Comparison of ENCODE assay signal across 23 cellular contexts in genomic region chr12:53193953-53194716, GRCh38. TPM values are rescaled to one million over a fixed set of nuclear protein-coding genes. Genes with fewer than 3 reads are reported as not detected.
DNase-seq lines count a peak whose midpoint lies in the region; ATAC-seq, FAIRE-seq and TF ChIP-seq lines count a peak whose summit lies in the region.
"Had no signal": no experiment of that assay in that cellular context is flagged by ENCODE, and none has a peak within 500 bp of the region (broad histone marks: within the 10 kb centered on the region; RNA-seq: fewer than 3 reads in every experiment).

No MANE protein-coding gene starts in this region.

- no peak overlapping the region for H2AFZ ChIP-seq in HepG2 (ENCODE audit: low read length)

- TF ChIP-seq POLR2A in HepG2 (IDR thresholded peaks at IDR 0.05; ENCODE audit: insufficient read depth in 1 of 2, low read depth in 2 of 2, low read length in 2 of 2) (no peak; a peak in 1 of 4 replicates), right lobe of liver (IDR thresholded peaks at IDR 0.05) (no peak), GM12892 (IDR thresholded peaks at IDR 0.05; ENCODE audit: low read depth, low read length) (no peak)

- H3K4me1 ChIP-seq in HepG2 (ENCODE audit: insufficient read depth, low read length) (peaks cover 37% of the 10 kb centered on the region), right lobe of liver (peaks cover 0 to 19% (median 4%) of the 10 kb centered on the region in 4 donors)

- H3K4me3 ChIP-seq in HepG2 (replicated peaks in 1 of 3; ENCODE audit: insufficient read depth in 1 of 3, low read depth in 2 of 3, low read length in 3 of 3) (no peak overlapping the region), right lobe of liver (no peak overlapping the region)
- H3K4me3 ChIP-seq: heart right ventricle, skin epidermis, upper lobe of right lung had no signal

- ATAC-seq in HepG2 (peak; percentile 23), right lobe of liver (no peak)
- ATAC-seq: HCT116, heart right ventricle, SK-N-SH treated with all-trans-retinoic acid at 6 μM for 48 hours, upper lobe of right lung had no signal

- POLR2A ChIA-PET in HepG2 (lab: Yijun Ruan, JAX): interaction anchor here (1.0 to 1.6 kb wide), 5 partner anchors 11 to 115 kb away, joined by 3 to 5 read pairs (median 4); partner anchors contain the start of genes PFDN5 and SPRYD3

- H4K20me1 ChIP-seq in HepG2 (ENCODE audit: insufficient read depth, low read length): peaks cover 3% of the 10 kb centered on the region; the same call in 1 of the 2 replicates

- FAIRE-seq in HepG2 (lab: Jason Lieb, UNC) (no peak), urothelium cell line (lab: Jason Lieb, UNC) (peak; percentile 59), GM12892 (lab: Jason Lieb, UNC) (no peak)
- FAIRE-seq: GM19239 had no signal

- H3K79me2 ChIP-seq in HepG2 (ENCODE audit: insufficient read depth, low read length): no peaks in the 10 kb centered on the region

- no peaks in the 10 kb centered on the region; a peak in 2 of 5 replicates for H3K36me3 ChIP-seq in HepG2 (replicated peaks in 1 of 2; ENCODE audit: control insufficient read depth in 1 of 2, insufficient read depth in 2 of 2, low read length in 2 of 2)
- peaks cover 0 to 3% (median 0%) of the 10 kb centered on the region in 4 donors for H3K36me3 ChIP-seq in right lobe of liver
- H3K36me3 ChIP-seq: upper lobe of right lung had no signal

- CTCF ChIA-PET in HepG2 (lab: Yijun Ruan, JAX; ENCODE audit: low intra/inter-chr PET ratio, low total read pairs): no interaction called here

- H3K9ac ChIP-seq in HepG2 (ENCODE audit: insufficient read depth, low read depth, low read length): no peak overlapping the region

- DNase-seq in DMS 273 (lab: John Stamatoyannopoulos, UW; ENCODE audit: unreplicated experiment) (peak; percentile 24), DMS 273 treated with DMSO at 0.1 percent for 48 hours (lab: John Stamatoyannopoulos, UW) (no peak), HepG2 (ENCODE audit: low spot score) (peak; percentile 50), right lobe of liver (no peak), urothelium cell line (ENCODE audit: low spot score) (no peak), GM12892 (ENCODE audit: insufficient read length) (no peak), ACHN (no peak)
- DNase-seq in activated naive CD8-positive, alpha-beta T cell treated with anti-CD3 and anti-CD28 coated beads for 36 hours: no peak
- DNase-seq: erythroblast; heart right ventricle; NCI-H1105; NCI-H1930; NCI-H2227 treated with DMSO at 0.1 percent for 48 hours; stimulated activated CD4-positive, alpha-beta T cell treated with anti-CD3 and anti-CD28 coated beads, Interleukin-1b, Interleukin-23, amount 100 ng/mL, for 48 hours; T-helper 9 cell had no signal

- peak overlapping the region; percentile 26; the same call in 1 of the 2 replicates for H3K4me2 ChIP-seq in HepG2 (ENCODE audit: low read depth, low read length)

- no peak for TF ChIP-seq CTCF in HepG2 (CRISPR knock-in tag; IDR thresholded peaks at IDR 0.05)
- no peak for TF ChIP-seq CTCF in right lobe of liver (IDR thresholded peaks at IDR 0.05)

- H3K36me3 Mint-ChIP-seq in activated naive CD8-positive, alpha-beta T cell treated with anti-CD3 and anti-CD28 coated beads for 36 hours: peaks cover 28% of the 10 kb centered on the region

- peaks cover 35% of the 10 kb centered on the region for H3K4me1 Mint-ChIP-seq in activated naive CD8-positive, alpha-beta T cell treated with anti-CD3 and anti-CD28 coated beads for 36 hours

- H3K27ac ChIP-seq in HepG2 (ENCODE audit: extremely low read length, insufficient read depth, low read length): no peak overlapping the region
- H3K27ac ChIP-seq in right lobe of liver: no peak overlapping the region
- H3K27ac ChIP-seq: 22Rv1, heart right ventricle, neutrophil, skin epidermis, upper lobe of right lung had no signal

- H3K9me3 ChIP-seq in HepG2 (ENCODE audit: low read length) (no peaks in the 10 kb centered on the region), right lobe of liver (no peaks in the 10 kb centered on the region)
- H3K9me3 ChIP-seq: heart right ventricle, neutrophil, upper lobe of right lung had no signal

- 0 out of 4 replicates have a peak, but pooled peaks of 1 of the 2 experiments have one; percentile 13 for TF ChIP-seq EP300 in HepG2 (IDR thresholded peaks at IDR 0.05; ENCODE audit: low read depth in 2 of 2, low read length in 2 of 2)
- no peak for TF ChIP-seq EP300 in HepG2 (CRISPR knock-in tag; IDR thresholded peaks at IDR 0.05; ENCODE audit: borderline replicate concordance)

- intact Hi-C loops in HepG2 (cut with micrococcal nuclease; ENCODE audit: unreplicated experiment) (loop anchor here (2.0 kb wide), 1 partner anchor 35 kb away; no protein-coding TSS in a partner anchor), right lobe of liver (cut with DNase I) (loop anchor here (5.0 to 10.0 kb wide), 2 partner anchors 127 to 129 kb away; no protein-coding TSS in a partner anchor)

- no peak overlapping the region for H3K4me3 Mint-ChIP-seq in activated naive CD8-positive, alpha-beta T cell treated with anti-CD3 and anti-CD28 coated beads for 36 hours

- in situ Hi-C loops in HepG2 (cut with HindIII; ENCODE audit: extremely low pct_ligation_motif_present, low pct_unique_long_range_greater_than_20kb) (loop anchor here (5.0 kb wide), 2 partner anchors 37 to 132 kb away; no protein-coding TSS in a partner anchor), ACHN (cut with HindIII; ENCODE audit: low pct_ligation_motif_present, low pct_unique_long_range_greater_than_20kb, low sequenced_read_pairs) (no loop called here)

- TF ChIP-seq RAD21 in HepG2 (CRISPR knock-in tag; IDR thresholded peaks at IDR 0.05): no peak

- H3K27ac Mint-ChIP-seq in activated naive CD8-positive, alpha-beta T cell treated with anti-CD3 and anti-CD28 coated beads for 36 hours: peak overlapping the region; percentile 22

- BruUV-seq in HepG2 (replicated peaks; lab: Mats Ljungman, UMichigan): no TSS peak

- no peaks in the 10 kb centered on the region for H3K9me3 Mint-ChIP-seq in activated naive CD8-positive, alpha-beta T cell treated with anti-CD3 and anti-CD28 coated beads for 36 hours

- H3K27me3 Mint-ChIP-seq in activated naive CD8-positive, alpha-beta T cell treated with anti-CD3 and anti-CD28 coated beads for 36 hours: no peaks in the 10 kb centered on the region

- H3K27me3 ChIP-seq in HepG2 (ENCODE audit: control insufficient read depth in 1 of 2, insufficient read depth in 2 of 2, low read length in 2 of 2) (0 out of 5 replicates have a peak, but pooled peaks cover 0 to 1% of the 10 kb centered on the region in 2 experiments), right lobe of liver (no peaks in the 10 kb centered on the region)
- H3K27me3 ChIP-seq: heart right ventricle, upper lobe of right lung had no signal

- WGBS in HepG2 (ENCODE audit: low lambda C conversion rate): 68% methylated on average over 11 of the region's 11 CpGs
- 72% methylated on average over 6 of the region's 11 CpGs for WGBS in right lobe of liver (ENCODE audit: insufficient coverage, low coverage, low lambda C conversion rate, missing lambda C conversion rate)

RNA-seq across cellular contexts. Expression of gene ITGB7, which starts 12.9 kb away (rescaled TPM):
- total RNA-seq in HepG2 (2016; rRNA removed; fragmentation: Illumina TruSeq; extraction: Trizol) (0.13 and 0.18 TPM in 2 replicates), right lobe of liver (1 to 10 TPM; 2.9 to 8.0 (median 3.9) TPM)
- total RNA-seq in HepG2 (2016; cell fraction: cytosol; rRNA removed; fragmentation: Illumina TruSeq; extraction: Trizol; ENCODE audit: low read depth): not detected in 2 replicates
- 0.32 TPM in 1 of 2 replicates, not detected in the other for total RNA-seq in HepG2 (2016; cell fraction: insoluble cytoplasmic fraction; rRNA removed; fragmentation: Illumina TruSeq; extraction: Trizol)
- total RNA-seq in HepG2 (2016; cell fraction: membrane; rRNA removed; fragmentation: Illumina TruSeq; extraction: Trizol): not detected in 2 replicates
- total RNA-seq in HepG2 (2016; cell fraction: nucleus; rRNA removed; fragmentation: Illumina TruSeq; extraction: Trizol): not detected in 2 replicates
- 0.14 and 0.16 TPM in 2 replicates for polyA plus RNA-seq in HepG2 (2011; rRNA removed)
- polyA plus RNA-seq in HepG2 (2011; cell fraction: cytosol; rRNA removed): 0.09 and 0.13 TPM in 2 replicates
- 0.39 and 0.40 TPM in 2 replicates for polyA plus RNA-seq in HepG2 (2011; cell fraction: nucleus; rRNA removed)
- polyA plus RNA-seq in HepG2 (2012): 0.20 and 0.30 TPM in 2 replicates
- not detected in 2 replicates for polyA plus RNA-seq in HepG2 (2016; cell fraction: cytosol; fragmentation: Illumina TruSeq; extraction: Trizol; ENCODE audit: low read depth)
- 0.33 TPM in 1 of 2 replicates, not detected in the other for polyA plus RNA-seq in HepG2 (2016; cell fraction: insoluble cytoplasmic fraction; fragmentation: Illumina TruSeq; extraction: Trizol; ENCODE audit: low read depth)
- not detected in 2 replicates for polyA plus RNA-seq in HepG2 (2016; cell fraction: membrane; fragmentation: Illumina TruSeq; extraction: Trizol; ENCODE audit: low read depth)
- polyA plus RNA-seq in HepG2 (2016; cell fraction: nucleus; fragmentation: Illumina TruSeq; extraction: Trizol; ENCODE audit: insufficient read depth, low read depth): 0.20 TPM in 1 of 2 replicates, not detected in the other
- 0.40 and 2.6 TPM in 2 replicates for polyA minus RNA-seq in HepG2 (2011; rRNA and poly(A)+ RNA removed; ENCODE audit: low replicate concordance)
- not detected in 2 replicates for polyA minus RNA-seq in HepG2 (2011; cell fraction: cytosol; rRNA and poly(A)+ RNA removed)
- polyA minus RNA-seq in HepG2 (2011; cell fraction: nucleus; rRNA and poly(A)+ RNA removed): not detected in 2 replicates
- 100 to 1,000 TPM; 102 to 105 TPM for total RNA-seq in activated naive CD8-positive, alpha-beta T cell treated with anti-CD3 and anti-CD28 coated beads for 36 hours
- 103 TPM for polyA plus RNA-seq in GM12892 (2012; ENCODE audit: missing spikeins)
- total RNA-seq: fibroblast of villous mesenchyme had no signal

RNA-seq across cellular contexts. Expression of gene CSAD, which starts 13.4 kb away (rescaled TPM):
- 2.7 and 7.2 TPM in 2 replicates for total RNA-seq in HepG2 (2016; rRNA removed; fragmentation: Illumina TruSeq; extraction: Trizol)
- 3.9 and 6.0 TPM in 2 replicates for total RNA-seq in HepG2 (2016; cell fraction: cytosol; rRNA removed; fragmentation: Illumina TruSeq; extraction: Trizol; ENCODE audit: low read depth)
- 1.3 and 7.7 TPM in 2 replicates for total RNA-seq in HepG2 (2016; cell fraction: insoluble cytoplasmic fraction; rRNA removed; fragmentation: Illumina TruSeq; extraction: Trizol)
- 2.3 TPM in 2 replicates for total RNA-seq in HepG2 (2016; cell fraction: membrane; rRNA removed; fragmentation: Illumina TruSeq; extraction: Trizol)
- total RNA-seq in HepG2 (2016; cell fraction: nucleus; rRNA removed; fragmentation: Illumina TruSeq; extraction: Trizol): 12.9 and 16.2 TPM in 2 replicates
- polyA plus RNA-seq in HepG2 (2011; rRNA removed): 23.5 and 25.2 TPM in 2 replicates
- 4.3 and 5.6 TPM in 2 replicates for polyA plus RNA-seq in HepG2 (2011; cell fraction: cytosol; rRNA removed)
- 112 and 125 TPM in 2 replicates for polyA plus RNA-seq in HepG2 (2011; cell fraction: nucleus; rRNA removed)
- polyA plus RNA-seq in HepG2 (2012): 10.0 and 10.8 TPM in 2 replicates
- polyA plus RNA-seq in HepG2 (2016; cell fraction: cytosol; fragmentation: Illumina TruSeq; extraction: Trizol; ENCODE audit: low read depth): 0.41 and 0.44 TPM in 2 replicates
- polyA plus RNA-seq in HepG2 (2016; cell fraction: insoluble cytoplasmic fraction; fragmentation: Illumina TruSeq; extraction: Trizol; ENCODE audit: low read depth): 2.9 and 3.3 TPM in 2 replicates
- polyA plus RNA-seq in HepG2 (2016; cell fraction: membrane; fragmentation: Illumina TruSeq; extraction: Trizol; ENCODE audit: low read depth): 1.2 TPM in 2 replicates
- 64.6 and 67.6 TPM in 2 replicates for polyA plus RNA-seq in HepG2 (2016; cell fraction: nucleus; fragmentation: Illumina TruSeq; extraction: Trizol; ENCODE audit: insufficient read depth, low read depth)
- polyA minus RNA-seq in HepG2 (2011; rRNA and poly(A)+ RNA removed; ENCODE audit: low replicate concordance): 12.1 and 29.8 TPM in 2 replicates
- 1.8 and 1.9 TPM in 2 replicates for polyA minus RNA-seq in HepG2 (2011; cell fraction: cytosol; rRNA and poly(A)+ RNA removed)
- polyA minus RNA-seq in HepG2 (2011; cell fraction: nucleus; rRNA and poly(A)+ RNA removed): 20.1 and 26.4 TPM in 2 replicates
- total RNA-seq in right lobe of liver: 10 to 100 TPM; 20.6 to 54.2 (median 37.1) TPM
- 10 to 100 TPM; 11.8 to 11.9 TPM for total RNA-seq in activated naive CD8-positive, alpha-beta T cell treated with anti-CD3 and anti-CD28 coated beads for 36 hours
- polyA plus RNA-seq in GM12892 (2012; ENCODE audit: missing spikeins): 14.2 TPM

RNA-seq across cellular contexts. Expression of gene ZNF740, which starts 13.6 kb away (rescaled TPM):
- total RNA-seq in HepG2 (2016; rRNA removed; fragmentation: Illumina TruSeq; extraction: Trizol) (15.0 and 16.9 TPM in 2 replicates), right lobe of liver (10 to 100 TPM in 5 of 6 experiments, 1 to 10 TPM in 1; 5.5 to 24.4 (median 19.2) TPM)
- total RNA-seq in HepG2 (2016; cell fraction: cytosol; rRNA removed; fragmentation: Illumina TruSeq; extraction: Trizol; ENCODE audit: low read depth): 2.4 and 4.8 TPM in 2 replicates
- total RNA-seq in HepG2 (2016; cell fraction: insoluble cytoplasmic fraction; rRNA removed; fragmentation: Illumina TruSeq; extraction: Trizol): 13.9 and 16.1 TPM in 2 replicates
- 11.3 and 11.8 TPM in 2 replicates for total RNA-seq in HepG2 (2016; cell fraction: membrane; rRNA removed; fragmentation: Illumina TruSeq; extraction: Trizol)
- 20.9 and 23.7 TPM in 2 replicates for total RNA-seq in HepG2 (2016; cell fraction: nucleus; rRNA removed; fragmentation: Illumina TruSeq; extraction: Trizol)
- 19.0 and 22.0 TPM in 2 replicates for polyA plus RNA-seq in HepG2 (2011; rRNA removed)
- polyA plus RNA-seq in HepG2 (2011; cell fraction: cytosol; rRNA removed): 7.2 and 8.9 TPM in 2 replicates
- 49.3 and 50.2 TPM in 2 replicates for polyA plus RNA-seq in HepG2 (2011; cell fraction: nucleus; rRNA removed)
- 15.4 and 16.5 TPM in 2 replicates for polyA plus RNA-seq in HepG2 (2012)
- polyA plus RNA-seq in HepG2 (2016; cell fraction: cytosol; fragmentation: Illumina TruSeq; extraction: Trizol; ENCODE audit: low read depth): 1.4 and 2.0 TPM in 2 replicates
- polyA plus RNA-seq in HepG2 (2016; cell fraction: insoluble cytoplasmic fraction; fragmentation: Illumina TruSeq; extraction: Trizol; ENCODE audit: low read depth): 11.3 and 12.0 TPM in 2 replicates
- 4.1 and 5.8 TPM in 2 replicates for polyA plus RNA-seq in HepG2 (2016; cell fraction: membrane; fragmentation: Illumina TruSeq; extraction: Trizol; ENCODE audit: low read depth)
- 21.2 and 25.1 TPM in 2 replicates for polyA plus RNA-seq in HepG2 (2016; cell fraction: nucleus; fragmentation: Illumina TruSeq; extraction: Trizol; ENCODE audit: insufficient read depth, low read depth)
- 41.0 and 77.8 TPM in 2 replicates for polyA minus RNA-seq in HepG2 (2011; rRNA and poly(A)+ RNA removed; ENCODE audit: low replicate concordance)
- 8.4 and 10.6 TPM in 2 replicates for polyA minus RNA-seq in HepG2 (2011; cell fraction: cytosol; rRNA and poly(A)+ RNA removed)
- 91.4 and 93.6 TPM in 2 replicates for polyA minus RNA-seq in HepG2 (2011; cell fraction: nucleus; rRNA and poly(A)+ RNA removed)
- 10 to 100 TPM; 34.9 to 42.8 TPM for total RNA-seq in activated naive CD8-positive, alpha-beta T cell treated with anti-CD3 and anti-CD28 coated beads for 36 hours
- polyA plus RNA-seq in GM12892 (2012; ENCODE audit: missing spikeins): 13.7 TPM

RNA-seq across cellular contexts. Expression of gene RARG, which starts 37.9 kb away (rescaled TPM):
- total RNA-seq in HepG2 (2016; rRNA removed; fragmentation: Illumina TruSeq; extraction: Trizol): 0.77 and 0.91 TPM in 2 replicates
- total RNA-seq in HepG2 (2016; cell fraction: cytosol; rRNA removed; fragmentation: Illumina TruSeq; extraction: Trizol; ENCODE audit: low read depth): 0.18 and 0.91 TPM in 2 replicates
- total RNA-seq in HepG2 (2016; cell fraction: insoluble cytoplasmic fraction; rRNA removed; fragmentation: Illumina TruSeq; extraction: Trizol): 0.49 and 1.3 TPM in 2 replicates
- total RNA-seq in HepG2 (2016; cell fraction: membrane; rRNA removed; fragmentation: Illumina TruSeq; extraction: Trizol): 0.90 and 1.1 TPM in 2 replicates
- total RNA-seq in HepG2 (2016; cell fraction: nucleus; rRNA removed; fragmentation: Illumina TruSeq; extraction: Trizol): 0.72 and 1.5 TPM in 2 replicates
- polyA plus RNA-seq in HepG2 (2011; rRNA removed): 1.5 and 1.6 TPM in 2 replicates
- 0.87 and 1.9 TPM in 2 replicates for polyA plus RNA-seq in HepG2 (2011; cell fraction: cytosol; rRNA removed)
- polyA plus RNA-seq in HepG2 (2011; cell fraction: nucleus; rRNA removed): 3.2 and 4.1 TPM in 2 replicates
- polyA plus RNA-seq in HepG2 (2012): 0.89 and 0.92 TPM in 2 replicates
- 0.21 and 0.27 TPM in 2 replicates for polyA plus RNA-seq in HepG2 (2016; cell fraction: cytosol; fragmentation: Illumina TruSeq; extraction: Trizol; ENCODE audit: low read depth)
- 1.0 and 1.1 TPM in 2 replicates for polyA plus RNA-seq in HepG2 (2016; cell fraction: insoluble cytoplasmic fraction; fragmentation: Illumina TruSeq; extraction: Trizol; ENCODE audit: low read depth)
- 0.57 and 0.81 TPM in 2 replicates for polyA plus RNA-seq in HepG2 (2016; cell fraction: membrane; fragmentation: Illumina TruSeq; extraction: Trizol; ENCODE audit: low read depth)
- 2.2 and 2.3 TPM in 2 replicates for polyA plus RNA-seq in HepG2 (2016; cell fraction: nucleus; fragmentation: Illumina TruSeq; extraction: Trizol; ENCODE audit: insufficient read depth, low read depth)
- polyA minus RNA-seq in HepG2 (2011; rRNA and poly(A)+ RNA removed; ENCODE audit: low replicate concordance): 4.0 and 33.4 TPM in 2 replicates
- 0.99 and 1.1 TPM in 2 replicates for polyA minus RNA-seq in HepG2 (2011; cell fraction: cytosol; rRNA and poly(A)+ RNA removed)
- 0.25 and 1.7 TPM in 2 replicates for polyA minus RNA-seq in HepG2 (2011; cell fraction: nucleus; rRNA and poly(A)+ RNA removed)
- total RNA-seq in right lobe of liver: 1 to 10 TPM; 1.9 to 2.4 (median 2.1) TPM
- 10 to 100 TPM; 22.7 to 26.0 TPM for total RNA-seq in activated naive CD8-positive, alpha-beta T cell treated with anti-CD3 and anti-CD28 coated beads for 36 hours
- 1.9 TPM for polyA plus RNA-seq in GM12892 (2012; ENCODE audit: missing spikeins)

Comparison
In these comparisons a context has a peak if more than half of its experiments do, and no peak if none do; other contexts are left out.
1. DNase-seq: peak in DMS 273 (single experiment) and HepG2 (single experiment); none in DMS 273 treated with DMSO at 0.1 percent for 48 hours (single experiment), right lobe of liver (0 of 3), activated naive CD8-positive, alpha-beta T cell treated with anti-CD3 and anti-CD28 coated beads for 36 hours (single experiment), urothelium cell line (single experiment), GM12892 (single experiment) and ACHN (single experiment).
2. RNA of gene ITGB7, which starts 12.9 kb away (total RNA-seq): 102 to 105 TPM in activated naive CD8-positive, alpha-beta T cell treated with anti-CD3 and anti-CD28 coated beads for 36 hours; 2.9 to 8.0 TPM in right lobe of liver and 0.13 to 0.32 TPM in HepG2; every median in the first group is over 10 times any median in the second.